22 cellular contexts compared by ENCODE assay signal in the genomic region with DNA sequence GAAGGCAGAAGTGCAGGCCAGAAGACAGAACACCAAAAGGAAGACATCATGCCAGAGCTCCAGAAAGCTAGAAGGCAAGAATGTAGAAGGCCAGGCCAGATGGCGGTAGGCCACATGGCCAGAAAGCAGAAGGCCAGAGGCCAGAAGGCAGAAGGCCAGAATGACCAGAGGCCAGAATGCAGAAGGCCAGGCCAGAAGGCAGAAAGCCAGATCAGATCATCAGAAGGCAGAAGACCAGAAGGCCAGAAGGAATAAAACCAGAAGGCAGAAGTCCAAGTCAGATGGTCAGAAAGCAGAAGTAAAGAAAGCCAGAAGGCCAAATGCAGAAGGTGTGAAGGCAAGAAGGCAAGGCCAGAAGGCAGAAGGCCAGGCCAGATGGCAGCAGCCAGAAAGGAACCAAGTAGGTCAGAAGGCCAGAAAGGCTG.
"Had no signal": no experiment of that assay in that cellular context is flagged by ENCODE, and none has a peak within 500 bp of the region (broad histone marks: within the 10 kb centered on the region; RNA-seq: fewer than 3 reads in every experiment).

No MANE protein-coding gene starts in this region.

- H3K27ac Mint-ChIP-seq: activated naive CD4-positive, alpha-beta T cell treated with anti-CD3 and anti-CD28 coated beads, Interleukin-2, amount 50 U/mL, for 72 hours; activated T-cell treated with anti-CD3 and anti-CD28 coated beads, Interleukin-2, amount 50 U/mL, for 72 hours; effector memory CD8-positive, alpha-beta T cell; mesothelial cell of epicardium; nephron progenitor cell had no signal

- H3K27ac ChIP-seq: adrenal gland, foreskin keratinocyte, hepatocyte, tibial artery, VCaP had no signal

- H3K4me3 ChIP-seq: adrenal gland, hepatocyte, tibial artery had no signal

- H3K4me1 Mint-ChIP-seq: mesothelial cell of epicardium, nephron progenitor cell had no signal

- H3K36me3 ChIP-seq: adrenal gland, tibial artery had no signal

- H3K4me3 Mint-ChIP-seq: activated T-cell treated with anti-CD3 and anti-CD28 coated beads, Interleukin-2, amount 50 U/mL, for 72 hours; effector memory CD8-positive, alpha-beta T cell; mesothelial cell of epicardium; nephron progenitor cell had no signal

- ATAC-seq: activated naive CD4-positive, alpha-beta T cell treated with anti-CD3 and anti-CD28 coated beads, Interleukin-2, amount 50 U/mL, for 72 hours; activated T-cell treated with anti-CD3 and anti-CD28 coated beads, Interleukin-2, amount 50 U/mL, for 72 hours; effector memory CD8-positive, alpha-beta T cell; foreskin keratinocyte had no signal

- H3K4me1 ChIP-seq: adrenal gland, foreskin keratinocyte had no signal

- H3K27me3 Mint-ChIP-seq: effector memory CD8-positive, alpha-beta T cell had no signal

- H3K27me3 ChIP-seq: adrenal gland, foreskin keratinocyte, hepatocyte, tibial artery had no signal

- DNase-seq: activated CD4-positive, alpha-beta T cell treated with anti-CD3 and anti-CD28 coated beads for 1 hour; activated CD8-positive, alpha-beta memory T cell treated with anti-CD3 and anti-CD28 coated beads for 24 hours; activated CD8-positive, alpha-beta memory T cell treated with anti-CD3 and anti-CD28 coated beads, Interleukin-2, amount 50 U/mL, for 48 hours; activated gamma-delta T cell; activated T-cell treated with anti-CD3 and anti-CD28 coated beads, Interleukin-2, amount 50 U/mL, for 72 hours; adrenal gland; effector memory CD8-positive, alpha-beta T cell; foreskin keratinocyte; nephron progenitor cell; posterior cingulate gyrus; retina; stimulated activated CD4-positive, alpha-beta T cell treated with anti-CD3 and anti-CD28 coated beads, Interleukin-12 subunit alpha, Interleukin-12 subunit beta, amount 100 ng/mL, for 4 hours; stimulated activated CD4-positive, alpha-beta T cell treated with anti-CD3 and anti-CD28 coated beads, Interleukin-1b, Interleukin-23, amount 100 ng/mL, for 48 hours; stimulated activated CD8-positive, alpha-beta memory T cell treated with anti-CD3 and anti-CD28 coated beads, Interleukin-4, amount 100 ng/mL, for 48 hours; stimulated activated naive CD4-positive, alpha-beta T cell treated with Interleukin-2 at 50 U/mL for 16 hours; substantia nigra; T1000; tibial artery had no signal

- H3K9me3 ChIP-seq: adrenal gland had no signal
